Comparison of ENCODE assay signal across 1 cellular context in genomic region chr7:107891619-107892366, GRCh38.
TF ChIP-seq lines count a peak whose summit lies in the region.

No MANE protein-coding gene starts in this region.

TF ChIP-seq in HEK293, 187 proteins besides CTCF, POLR2A, EP300 and RAD21 (continued from another document):
- TF ChIP-seq KLF9 (tag by site-specific recombination; IDR thresholded peaks at IDR 0.05; ENCODE audit: low read depth): 0 out of 2 replicates have a peak, but pooled peaks have one; percentile 11
- peak; percentile 63 for TF ChIP-seq SCRT2 (tag by site-specific recombination; IDR thresholded peaks at IDR 0.05)
- TF ChIP-seq ZBTB48 (tag by site-specific recombination; IDR thresholded peaks at IDR 0.05): 0 out of 2 replicates have a peak, but pooled peaks have one; percentile 22
- no peak for TF ChIP-seq ZNF701 (tag by site-specific recombination; IDR thresholded peaks at IDR 0.05)
- TF ChIP-seq OSR2 (tag by site-specific recombination; IDR thresholded peaks at IDR 0.05): peak; percentile 93
- no peak for TF ChIP-seq ZNF114 (tag by site-specific recombination; IDR thresholded peaks at IDR 0.05)
- 0 out of 2 replicates have a peak, but pooled peaks have one; percentile 34 for TF ChIP-seq PRDM10 (tag by site-specific recombination; IDR thresholded peaks at IDR 0.05)
- peak; percentile 41; the same call in 1 of the 2 replicates for TF ChIP-seq ZNF600 (tag by site-specific recombination; IDR thresholded peaks at IDR 0.05)
- 0 out of 2 replicates have a peak, but pooled peaks have one; percentile 17 for TF ChIP-seq ZNF692 (tag by site-specific recombination; IDR thresholded peaks at IDR 0.05)
- no peak for TF ChIP-seq ZNF48 (tag by site-specific recombination; IDR thresholded peaks at IDR 0.05)
- peak; percentile 45; the same call in 1 of the 2 replicates for TF ChIP-seq SP7 (tag by site-specific recombination; IDR thresholded peaks at IDR 0.05)
- no peak for TF ChIP-seq ZFP69B (tag by site-specific recombination; IDR thresholded peaks at IDR 0.05)
- TF ChIP-seq ZNF423 (tag by site-specific recombination; IDR thresholded peaks at IDR 0.05): no peak
- no peak for TF ChIP-seq ZFHX2 (tag by site-specific recombination; conservative IDR thresholded peaks at IDR 0.05)
